In genomic region chr14:90388437-90388836, GRCh38 we compare ENCODE assay signal across 9 cellular contexts. TPM values are rescaled to one million over a fixed set of nuclear protein-coding genes. Genes with fewer than 3 reads are reported as not detected.
DNase-seq lines count a peak whose midpoint lies in the region; ATAC-seq and TF ChIP-seq lines count a peak whose summit lies in the region.
"Had no signal": no experiment of that assay in that cellular context is flagged by ENCODE, and none has a peak within 500 bp of the region (broad histone marks: within the 10 kb centered on the region; RNA-seq: fewer than 3 reads in every experiment).

No MANE protein-coding gene starts in this region.

- H2AFZ ChIP-seq in KMS-11 (ENCODE audit: low read depth): peak overlapping the region; percentile 26; the same call in 1 of the 2 replicates

- intact Hi-C loops in mucosa of descending colon (cut with DNase I, micrococcal nuclease): no loop called here

- H3K4me3 ChIP-seq in KMS-11 (IDR thresholded peaks at IDR 0.05; ENCODE audit: insufficient read depth, low read depth, low read length) (no peak overlapping the region), brain microvascular endothelial cell (ENCODE audit: low read depth, low read length) (no peak overlapping the region), mucosa of descending colon (no peak overlapping the region)

- no peaks in the 10 kb centered on the region for H3K79me2 ChIP-seq in KMS-11 (ENCODE audit: insufficient read depth, low read depth)

- H3K36me3 ChIP-seq in KMS-11 (ENCODE audit: insufficient read depth): no peaks in the 10 kb centered on the region
- H3K36me3 ChIP-seq in brain microvascular endothelial cell (replicated peaks): no peaks in the 10 kb centered on the region
- no peaks in the 10 kb centered on the region for H3K36me3 ChIP-seq in mucosa of descending colon (ENCODE audit: low read depth)

- H3K4me2 ChIP-seq in KMS-11: peak overlapping the region; percentile 57; the same call in 1 of the 2 replicates

- peak; percentile 44 for ATAC-seq in mucosa of descending colon
- ATAC-seq in GM18858 (IDR thresholded peaks at IDR 0.05; ENCODE audit: unreplicated experiment): no peak
- ATAC-seq in HG03521 (IDR thresholded peaks at IDR 0.05; ENCODE audit: unreplicated experiment): no peak

- H3K27ac ChIP-seq in KMS-11 (peak overlapping the region; percentile 38; the same call in 1 of the 2 replicates), brain microvascular endothelial cell (no peak overlapping the region)

- DNase-seq in ELR (ENCODE audit: low read depth) (peak; percentile 83), brain microvascular endothelial cell (peak; percentile 76), mucosa of descending colon (peak in 1 of 3 donors; percentile 32), MV-4-11 (lab: John Stamatoyannopoulos, UW) (no peak), HT-29 (ENCODE audit: low spot score) (no peak)
- DNase-seq: left cardiac atrium had no signal

- H3K9ac ChIP-seq in KMS-11: no peak overlapping the region

- in situ Hi-C loops in brain microvascular endothelial cell (cut with HindIII; ENCODE audit: low pct_ligation_motif_present, low sequenced_read_pairs): no loop called here

- H3K9me3 ChIP-seq in mucosa of descending colon: no peaks in the 10 kb centered on the region

- H3K4me1 ChIP-seq in KMS-11 (ENCODE audit: low read depth, poor library complexity, severe bottlenecking): peaks cover 21% of the 10 kb centered on the region
- H3K4me1 ChIP-seq in mucosa of descending colon (ENCODE audit: low read depth): peaks cover 14% of the 10 kb centered on the region

- no peaks in the 10 kb centered on the region for H4K20me1 ChIP-seq in KMS-11 (ENCODE audit: insufficient read depth)

- TF ChIP-seq CTCF in KMS-11 (conservative IDR thresholded peaks at IDR 0.05; ENCODE audit: low read depth, low read length) (no peak), brain microvascular endothelial cell (IDR thresholded peaks at IDR 0.05; ENCODE audit: low read depth, low read length, missing control alignments) (peak; percentile 8), mucosa of descending colon (IDR thresholded peaks at IDR 0.05) (no peak)

- H3K27me3 ChIP-seq in KMS-11 (ENCODE audit: insufficient read depth, low read depth) (no peaks in the 10 kb centered on the region), brain microvascular endothelial cell (replicated peaks) (no peaks in the 10 kb centered on the region)

RNA-seq across cellular contexts. Expression of gene CALM1, which starts 8.4 kb away (rescaled TPM):
- 100 to 1,000 TPM; 610 to 985 (median 822) TPM for total RNA-seq in mucosa of descending colon
- total RNA-seq in HT-29 (2014; rRNA removed; shearing (Covaris generic)): 735 and 752 TPM in 2 replicates

RNA-seq across cellular contexts. Expression of gene NRDE2, which starts 56.7 kb away (rescaled TPM):
- total RNA-seq in mucosa of descending colon: 10 to 100 TPM; 23.0 to 31.5 (median 26.1) TPM
- total RNA-seq in HT-29 (2014; rRNA removed; shearing (Covaris generic)): 7.0 and 10.1 TPM in 2 replicates

Comparison
In these comparisons a context has a peak if more than half of its experiments do, and no peak if none do; other contexts are left out.
1. DNase-seq: peak in ELR (single experiment) and brain microvascular endothelial cell (single experiment); none in MV-4-11 (single experiment) and HT-29 (single experiment).